ENCODE assay signal across 1 cellular context in the genomic region with DNA sequence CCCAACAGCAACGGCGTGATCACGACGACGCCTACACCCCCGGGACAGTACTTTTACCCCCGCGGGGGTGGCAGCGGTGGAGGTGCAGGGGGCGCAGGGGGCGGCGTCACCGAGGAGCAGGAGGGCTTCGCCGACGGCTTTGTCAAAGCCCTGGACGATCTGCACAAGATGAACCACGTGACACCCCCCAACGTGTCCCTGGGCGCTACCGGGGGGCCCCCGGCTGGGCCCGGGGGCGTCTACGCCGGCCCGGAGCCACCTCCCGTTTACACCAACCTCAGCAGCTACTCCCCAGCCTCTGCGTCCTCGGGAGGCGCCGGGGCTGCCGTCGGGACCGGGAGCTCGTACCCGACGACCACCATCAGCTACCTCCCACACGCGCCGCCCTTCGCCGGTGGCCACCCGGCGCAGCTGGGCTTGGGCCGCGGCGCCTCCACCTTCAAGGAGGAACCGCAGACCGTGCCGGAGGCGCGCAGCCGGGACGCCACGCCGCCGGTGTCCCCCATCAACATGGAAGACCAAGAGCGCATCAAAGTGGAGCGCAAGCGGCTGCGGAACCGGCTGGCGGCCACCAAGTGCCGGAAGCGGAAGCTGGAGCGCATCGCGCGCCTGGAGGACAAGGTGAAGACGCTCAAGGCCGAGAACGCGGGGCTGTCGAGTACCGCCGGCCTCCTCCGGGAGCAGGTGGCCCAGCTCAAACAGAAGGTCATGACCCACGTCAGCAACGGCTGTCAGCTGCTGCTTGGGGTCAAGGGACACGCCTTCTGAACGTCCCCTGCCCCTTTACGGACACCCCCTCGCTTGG.
A peak's percentile ranks its signal among the peaks of the same experiment; 100 is the strongest.
TF ChIP-seq lines count a peak whose summit lies in the region.

No MANE protein-coding gene starts in this region.

TF ChIP-seq in K562, 482 proteins besides CTCF, POLR2A, EP300 and RAD21 (continued from another document and continues in another):
- TF ChIP-seq, protein P1, sequence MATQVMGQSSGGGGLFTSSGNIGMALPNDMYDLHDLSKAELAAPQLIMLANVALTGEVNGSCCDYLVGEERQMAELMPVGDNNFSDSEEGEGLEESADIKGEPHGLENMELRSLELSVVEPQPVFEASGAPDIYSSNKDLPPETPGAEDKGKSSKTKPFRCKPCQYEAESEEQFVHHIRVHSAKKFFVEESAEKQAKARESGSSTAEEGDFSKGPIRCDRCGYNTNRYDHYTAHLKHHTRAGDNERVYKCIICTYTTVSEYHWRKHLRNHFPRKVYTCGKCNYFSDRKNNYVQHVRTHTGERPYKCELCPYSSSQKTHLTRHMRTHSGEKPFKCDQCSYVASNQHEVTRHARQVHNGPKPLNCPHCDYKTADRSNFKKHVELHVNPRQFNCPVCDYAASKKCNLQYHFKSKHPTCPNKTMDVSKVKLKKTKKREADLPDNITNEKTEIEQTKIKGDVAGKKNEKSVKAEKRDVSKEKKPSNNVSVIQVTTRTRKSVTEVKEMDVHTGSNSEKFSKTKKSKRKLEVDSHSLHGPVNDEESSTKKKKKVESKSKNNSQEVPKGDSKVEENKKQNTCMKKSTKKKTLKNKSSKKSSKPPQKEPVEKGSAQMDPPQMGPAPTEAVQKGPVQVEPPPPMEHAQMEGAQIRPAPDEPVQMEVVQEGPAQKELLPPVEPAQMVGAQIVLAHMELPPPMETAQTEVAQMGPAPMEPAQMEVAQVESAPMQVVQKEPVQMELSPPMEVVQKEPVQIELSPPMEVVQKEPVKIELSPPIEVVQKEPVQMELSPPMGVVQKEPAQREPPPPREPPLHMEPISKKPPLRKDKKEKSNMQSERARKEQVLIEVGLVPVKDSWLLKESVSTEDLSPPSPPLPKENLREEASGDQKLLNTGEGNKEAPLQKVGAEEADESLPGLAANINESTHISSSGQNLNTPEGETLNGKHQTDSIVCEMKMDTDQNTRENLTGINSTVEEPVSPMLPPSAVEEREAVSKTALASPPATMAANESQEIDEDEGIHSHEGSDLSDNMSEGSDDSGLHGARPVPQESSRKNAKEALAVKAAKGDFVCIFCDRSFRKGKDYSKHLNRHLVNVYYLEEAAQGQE (CRISPR knock-in tag; IDR thresholded peaks at IDR 0.05; ENCODE audit: low read depth): no peak
- TF ChIP-seq, protein P2, sequence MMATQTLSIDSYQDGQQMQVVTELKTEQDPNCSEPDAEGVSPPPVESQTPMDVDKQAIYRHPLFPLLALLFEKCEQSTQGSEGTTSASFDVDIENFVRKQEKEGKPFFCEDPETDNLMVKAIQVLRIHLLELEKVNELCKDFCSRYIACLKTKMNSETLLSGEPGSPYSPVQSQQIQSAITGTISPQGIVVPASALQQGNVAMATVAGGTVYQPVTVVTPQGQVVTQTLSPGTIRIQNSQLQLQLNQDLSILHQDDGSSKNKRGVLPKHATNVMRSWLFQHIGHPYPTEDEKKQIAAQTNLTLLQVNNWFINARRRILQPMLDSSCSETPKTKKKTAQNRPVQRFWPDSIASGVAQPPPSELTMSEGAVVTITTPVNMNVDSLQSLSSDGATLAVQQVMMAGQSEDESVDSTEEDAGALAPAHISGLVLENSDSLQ (IDR thresholded peaks at IDR 0.05): peak; percentile 67
- no peak for TF ChIP-seq ATF1 (CRISPR knock-in tag; IDR thresholded peaks at IDR 0.05)
- TF ChIP-seq ATF1 (tag; IDR thresholded peaks at IDR 0.05): peak; percentile 55
- TF ChIP-seq SMARCA5 (IDR thresholded peaks at IDR 0.05): no peak
- no peak for TF ChIP-seq NEUROD1 (IDR thresholded peaks at IDR 0.05; ENCODE audit: borderline replicate concordance, low read depth, low read length, partially characterized antibody)
- TF ChIP-seq, protein P3, sequence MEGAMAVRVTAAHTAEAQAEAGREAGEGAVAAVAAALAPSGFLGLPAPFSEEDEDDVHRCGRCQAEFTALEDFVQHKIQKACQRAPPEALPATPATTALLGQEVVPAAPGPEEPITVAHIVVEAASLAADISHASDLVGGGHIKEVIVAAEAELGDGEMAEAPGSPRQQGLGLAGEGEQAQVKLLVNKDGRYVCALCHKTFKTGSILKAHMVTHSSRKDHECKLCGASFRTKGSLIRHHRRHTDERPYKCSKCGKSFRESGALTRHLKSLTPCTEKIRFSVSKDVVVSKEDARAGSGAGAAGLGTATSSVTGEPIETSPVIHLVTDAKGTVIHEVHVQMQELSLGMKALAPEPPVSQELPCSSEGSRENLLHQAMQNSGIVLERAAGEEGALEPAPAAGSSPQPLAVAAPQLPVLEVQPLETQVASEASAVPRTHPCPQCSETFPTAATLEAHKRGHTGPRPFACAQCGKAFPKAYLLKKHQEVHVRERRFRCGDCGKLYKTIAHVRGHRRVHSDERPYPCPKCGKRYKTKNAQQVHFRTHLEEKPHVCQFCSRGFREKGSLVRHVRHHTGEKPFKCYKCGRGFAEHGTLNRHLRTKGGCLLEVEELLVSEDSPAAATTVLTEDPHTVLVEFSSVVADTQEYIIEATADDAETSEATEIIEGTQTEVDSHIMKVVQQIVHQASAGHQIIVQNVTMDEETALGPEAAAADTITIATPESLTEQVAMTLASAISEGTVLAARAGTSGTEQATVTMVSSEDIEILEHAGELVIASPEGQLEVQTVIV (CRISPR knock-in tag; IDR thresholded peaks at IDR 0.05; ENCODE audit: borderline replicate concordance): no peak
- peak; percentile 88 for TF ChIP-seq PRPF4 (IDR thresholded peaks at IDR 0.05; ENCODE audit: insufficient read depth, low read depth, low read length, poor library complexity, severe bottlenecking)
- peak; percentile 36 for TF ChIP-seq TCF3 (CRISPR knock-in tag; IDR thresholded peaks at IDR 0.05)
- peak in 1 of 2 experiments; percentile 28; a peak in 1 of 4 replicates for TF ChIP-seq RCOR1 (IDR thresholded peaks at IDR 0.05; ENCODE audit: borderline replicate concordance in 1 of 2, low read depth in 2 of 2, low read length in 2 of 2)
- TF ChIP-seq, protein P4, sequence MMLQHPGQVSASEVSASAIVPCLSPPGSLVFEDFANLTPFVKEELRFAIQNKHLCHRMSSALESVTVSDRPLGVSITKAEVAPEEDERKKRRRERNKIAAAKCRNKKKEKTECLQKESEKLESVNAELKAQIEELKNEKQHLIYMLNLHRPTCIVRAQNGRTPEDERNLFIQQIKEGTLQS (IDR thresholded peaks at IDR 0.05): no peak
- TF ChIP-seq, protein P4 (CRISPR knock-in tag; conservative IDR thresholded peaks at IDR 0.05): no peak
- no peak for TF ChIP-seq KLF16 (IDR thresholded peaks at IDR 0.05)
- TF ChIP-seq KDM5B (IDR thresholded peaks at IDR 0.05; ENCODE audit: insufficient replicate concordance, low read depth, low read length): peak; percentile 72
- TF ChIP-seq, protein P5, sequence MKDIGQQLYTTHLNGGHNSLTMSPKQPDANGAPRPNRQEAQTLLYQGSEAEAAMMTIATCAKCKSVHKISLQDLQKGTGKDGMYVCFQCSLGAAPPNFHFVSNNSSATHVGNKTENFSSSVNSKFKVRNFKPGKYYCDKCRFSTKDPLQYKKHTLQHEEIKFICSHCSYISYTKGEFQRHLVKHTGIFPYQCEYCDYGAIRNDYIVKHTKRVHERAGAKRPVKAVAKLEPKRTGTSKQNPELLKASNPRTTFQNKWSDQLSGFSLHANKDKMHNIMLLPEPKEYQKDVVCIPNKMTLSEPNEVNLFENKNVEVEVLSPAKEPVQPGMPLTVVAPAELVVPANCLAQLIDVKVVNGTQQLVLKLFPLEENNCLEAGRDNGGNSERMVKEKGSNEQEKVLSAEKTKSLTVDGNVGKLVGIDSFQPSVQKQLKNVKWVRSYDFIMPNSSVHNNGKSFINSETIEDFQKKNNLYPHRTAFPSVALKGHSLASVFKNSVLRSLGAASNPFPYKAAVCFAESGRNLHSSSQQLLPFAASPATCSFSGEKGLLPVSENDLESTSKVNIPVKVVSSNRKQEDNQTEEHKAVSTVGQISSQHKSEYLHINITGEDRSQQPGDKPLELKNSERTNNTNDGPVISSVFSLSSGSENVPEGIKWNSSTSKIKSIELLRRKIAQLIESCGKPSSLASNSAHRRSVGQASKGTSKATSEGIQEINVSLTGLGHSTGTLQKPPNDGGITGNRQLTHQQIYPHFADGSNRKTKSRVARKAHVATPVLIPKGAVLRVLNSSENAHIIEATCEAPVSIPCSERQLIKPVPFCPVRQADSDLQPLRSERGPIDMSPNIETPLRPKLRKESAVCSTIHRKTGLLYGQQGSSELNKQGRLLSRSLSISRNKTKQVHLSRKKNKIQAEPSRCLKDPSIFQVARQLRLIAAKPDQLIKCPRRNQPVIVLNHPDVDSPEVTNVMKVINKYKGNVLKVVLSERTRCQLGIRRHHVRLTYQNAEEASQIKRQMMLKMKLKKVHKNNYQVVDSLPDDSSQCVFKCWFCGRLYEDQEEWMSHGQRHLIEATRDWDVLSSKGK (CRISPR knock-in tag; IDR thresholded peaks at IDR 0.05): no peak
- TF ChIP-seq, protein P6, sequence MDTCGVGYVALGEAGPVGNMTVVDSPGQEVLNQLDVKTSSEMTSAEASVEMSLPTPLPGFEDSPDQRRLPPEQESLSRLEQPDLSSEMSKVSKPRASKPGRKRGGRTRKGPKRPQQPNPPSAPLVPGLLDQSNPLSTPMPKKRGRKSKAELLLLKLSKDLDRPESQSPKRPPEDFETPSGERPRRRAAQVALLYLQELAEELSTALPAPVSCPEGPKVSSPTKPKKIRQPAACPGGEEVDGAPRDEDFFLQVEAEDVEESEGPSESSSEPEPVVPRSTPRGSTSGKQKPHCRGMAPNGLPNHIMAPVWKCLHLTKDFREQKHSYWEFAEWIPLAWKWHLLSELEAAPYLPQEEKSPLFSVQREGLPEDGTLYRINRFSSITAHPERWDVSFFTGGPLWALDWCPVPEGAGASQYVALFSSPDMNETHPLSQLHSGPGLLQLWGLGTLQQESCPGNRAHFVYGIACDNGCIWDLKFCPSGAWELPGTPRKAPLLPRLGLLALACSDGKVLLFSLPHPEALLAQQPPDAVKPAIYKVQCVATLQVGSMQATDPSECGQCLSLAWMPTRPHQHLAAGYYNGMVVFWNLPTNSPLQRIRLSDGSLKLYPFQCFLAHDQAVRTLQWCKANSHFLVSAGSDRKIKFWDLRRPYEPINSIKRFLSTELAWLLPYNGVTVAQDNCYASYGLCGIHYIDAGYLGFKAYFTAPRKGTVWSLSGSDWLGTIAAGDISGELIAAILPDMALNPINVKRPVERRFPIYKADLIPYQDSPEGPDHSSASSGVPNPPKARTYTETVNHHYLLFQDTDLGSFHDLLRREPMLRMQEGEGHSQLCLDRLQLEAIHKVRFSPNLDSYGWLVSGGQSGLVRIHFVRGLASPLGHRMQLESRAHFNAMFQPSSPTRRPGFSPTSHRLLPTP (IDR thresholded peaks at IDR 0.05; ENCODE audit: borderline replicate concordance, extremely low read depth, insufficient read length): no peak
- no peak for TF ChIP-seq ZNF584 (CRISPR knock-in tag; IDR thresholded peaks at IDR 0.05; ENCODE audit: low read depth)
- no peak for TF ChIP-seq KLF1 (tag; IDR thresholded peaks at IDR 0.05)
- no peak for TF ChIP-seq JUN (IDR thresholded peaks at IDR 0.05; ENCODE audit: borderline replicate concordance, low read depth, low read length)
- no peak for TF ChIP-seq JUN (CRISPR knock-in tag; IDR thresholded peaks at IDR 0.05; ENCODE audit: borderline replicate concordance)
- no peak for TF ChIP-seq ZNF146 (CRISPR knock-in tag; IDR thresholded peaks at IDR 0.05; ENCODE audit: unreplicated experiment)
- no peak for TF ChIP-seq ERF (CRISPR knock-in tag; IDR thresholded peaks at IDR 0.05)
- TF ChIP-seq RUNX1 (IDR thresholded peaks at IDR 0.05; ENCODE audit: low read depth): peak; percentile 59; the same call in 1 of the 2 replicates
- TF ChIP-seq ZNF282 (CRISPR knock-in tag; IDR thresholded peaks at IDR 0.05): no peak
- no peak for TF ChIP-seq GTF2F1 (IDR thresholded peaks at IDR 0.05; ENCODE audit: low read depth, low read length)
- no peak for TF ChIP-seq DIDO1 (tag; IDR thresholded peaks at IDR 0.05; ENCODE audit: low read depth)
- TF ChIP-seq BCL6 (CRISPR knock-in tag; IDR thresholded peaks at IDR 0.05): no peak
- no peak for TF ChIP-seq ZBTB8A (IDR thresholded peaks at IDR 0.05; ENCODE audit: partially characterized antibody)
- TF ChIP-seq, protein P7, sequence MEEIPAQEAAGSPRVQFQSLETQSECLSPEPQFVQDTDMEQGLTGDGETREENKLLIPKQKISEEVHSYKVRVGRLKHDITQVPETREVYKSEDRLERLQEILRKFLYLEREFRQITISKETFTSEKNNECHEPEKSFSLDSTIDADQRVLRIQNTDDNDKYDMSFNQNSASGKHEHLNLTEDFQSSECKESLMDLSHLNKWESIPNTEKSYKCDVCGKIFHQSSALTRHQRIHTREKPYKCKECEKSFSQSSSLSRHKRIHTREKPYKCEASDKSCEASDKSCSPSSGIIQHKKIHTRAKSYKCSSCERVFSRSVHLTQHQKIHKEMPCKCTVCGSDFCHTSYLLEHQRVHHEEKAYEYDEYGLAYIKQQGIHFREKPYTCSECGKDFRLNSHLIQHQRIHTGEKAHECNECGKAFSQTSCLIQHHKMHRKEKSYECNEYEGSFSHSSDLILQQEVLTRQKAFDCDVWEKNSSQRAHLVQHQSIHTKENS (CRISPR knock-in tag; IDR thresholded peaks at IDR 0.05): no peak
- TF ChIP-seq ZNF766 (CRISPR knock-in tag; conservative IDR thresholded peaks at IDR 0.05): no peak
